ENCODE assay signal across 13 cellular contexts in genomic region chr18:75125359-75126331, GRCh38.
DNase-seq lines count a peak whose midpoint lies in the region; ATAC-seq, FAIRE-seq and TF ChIP-seq lines count a peak whose summit lies in the region.
"Had no signal": no experiment of that assay in that cellular context is flagged by ENCODE, and none has a peak within 500 bp of the region (broad histone marks: within the 10 kb centered on the region; RNA-seq: fewer than 3 reads in every experiment).

No MANE protein-coding gene starts in this region.

- H2BK12ac ChIP-seq in neuronal stem cell (ENCODE audit: low read length): no peak overlapping the region

- H2AK5ac ChIP-seq in neuronal stem cell (ENCODE audit: low read depth, low read length): no peak overlapping the region

- H3K23ac ChIP-seq in neuronal stem cell (ENCODE audit: low read depth, low read length, poor library complexity): no peak overlapping the region

- H3K14ac ChIP-seq in neuronal stem cell (ENCODE audit: low read length): no peak overlapping the region

- H3K36me3 ChIP-seq in neuronal stem cell (replicated peaks in 1 of 2; ENCODE audit: control insufficient read depth in 2 of 2, insufficient read depth in 2 of 2, low read length in 2 of 2): no peaks in the 10 kb centered on the region
- H3K36me3 ChIP-seq: breast epithelium had no signal

- no peak for FAIRE-seq in H54 (lab: Jason Lieb, UNC)

- peak overlapping the region; percentile 15 for H2AFZ ChIP-seq in neuronal stem cell (ENCODE audit: low read length)

- H3K27ac ChIP-seq in coronary artery (no peak overlapping the region), neuronal stem cell (replicated peaks; ENCODE audit: low read length) (no peak overlapping the region)
- H3K27ac ChIP-seq: breast epithelium had no signal

- DNase-seq in DMS 273 (lab: John Stamatoyannopoulos, UW; ENCODE audit: unreplicated experiment): peak; percentile 60
- peak; percentile 70 for DNase-seq in HuH-7 (ENCODE audit: low spot score)
- peak; percentile 35 for DNase-seq in coronary artery (ENCODE audit: low spot score)
- no peak for DNase-seq in neuronal stem cell (ENCODE audit: low spot score)
- no peak for DNase-seq in H54 (ENCODE audit: insufficient read length, low spot score)
- no peak for DNase-seq in AG08396 (ENCODE audit: low spot score)
- no peak for DNase-seq in anterior cingulate cortex (lab: John Stamatoyannopoulos, UW)
- DNase-seq: erythroblast, naive B cell, NCI-H226 had no signal

- H3K18ac ChIP-seq in neuronal stem cell (ENCODE audit: low read length): peak overlapping the region; percentile 74

- H3K4me1 ChIP-seq in neuronal stem cell (ENCODE audit: control insufficient read depth in 2 of 2, insufficient read depth in 1 of 2, low read depth in 1 of 2, low read length in 2 of 2): peaks cover 0 to 2% of the 10 kb centered on the region in 2 donors
- H3K4me1 ChIP-seq: breast epithelium had no signal

- no peak overlapping the region for H4K91ac ChIP-seq in neuronal stem cell (ENCODE audit: low read depth, low read length, poor library complexity)

- H3K9me3 ChIP-seq in neuronal stem cell (replicated peaks in 1 of 2; ENCODE audit: control insufficient read depth in 2 of 2, insufficient read depth in 1 of 2, low read depth in 1 of 2, low read length in 2 of 2): no peaks in the 10 kb centered on the region
- H3K9me3 ChIP-seq: breast epithelium had no signal

- H2BK15ac ChIP-seq in neuronal stem cell (ENCODE audit: low read length): no peak overlapping the region

- H3K9ac ChIP-seq in neuronal stem cell (ENCODE audit: low read depth, low read length, poor library complexity): no peak overlapping the region

- TF ChIP-seq POLR2A in H54 (IDR thresholded peaks at IDR 0.05; ENCODE audit: low read depth, low read length): no peak

- H3K4me3 ChIP-seq in coronary artery (no peak overlapping the region), neuronal stem cell (ENCODE audit: low read length in 2 of 2) (no peak overlapping the region)

- WGBS in neuronal stem cell (ENCODE audit: extremely low coverage in 2 of 2, insufficient read length in 2 of 2, insufficient replicate concordance in 1 of 2), 2 donors: no CpG with 5 or more reads among the region's 45 CpGs

- ATAC-seq in GM18498 (IDR thresholded peaks at IDR 0.05; ENCODE audit: unreplicated experiment): no peak
- ATAC-seq: HCT116 had no signal

- H4K8ac ChIP-seq in neuronal stem cell (ENCODE audit: low read depth, low read length): no peak overlapping the region

- H3K27me3 ChIP-seq in neuronal stem cell (ENCODE audit: control insufficient read depth in 3 of 3, insufficient read depth in 3 of 3, low read depth in 1 of 3, low read length in 3 of 3): peaks cover 0 to 3% (median 0%) of the 10 kb centered on the region in 3 experiments
- H3K27me3 ChIP-seq: breast epithelium had no signal

- no peak overlapping the region for H2BK120ac ChIP-seq in neuronal stem cell (ENCODE audit: low read depth, low read length)

- TF ChIP-seq CTCF in coronary artery (IDR thresholded peaks at IDR 0.05): no peak

- no peak overlapping the region for H3K4me2 ChIP-seq in neuronal stem cell (ENCODE audit: insufficient read depth, low read length, poor library complexity, severe bottlenecking)

- H3K4ac ChIP-seq in neuronal stem cell (ENCODE audit: low read length): no peak overlapping the region

- no peak overlapping the region for H2BK5ac ChIP-seq in neuronal stem cell (ENCODE audit: low read length)

- no peaks in the 10 kb centered on the region for H3K79me1 ChIP-seq in neuronal stem cell (ENCODE audit: low read depth, low read length)

Comparison
In these comparisons a context has a peak if more than half of its experiments do, and no peak if none do; other contexts are left out.
1. DNase-seq: peak in DMS 273 (single experiment), HuH-7 (single experiment) and coronary artery (single experiment); none in neuronal stem cell (single experiment), H54 (single experiment), AG08396 (single experiment) and anterior cingulate cortex (0 of 58).